Comparison of ENCODE assay signal across 10 cellular contexts in genomic region chr17:75392559-75392958, GRCh38. TPM values are rescaled to one million over a fixed set of nuclear protein-coding genes. Genes with fewer than 3 reads are reported as not detected.
A peak's percentile ranks its signal among the peaks of the same experiment; 100 is the strongest.
DNase-seq lines count a peak whose midpoint lies in the region; ATAC-seq and TF ChIP-seq lines count a peak whose summit lies in the region.
"Had no signal": no experiment of that assay in that cellular context is flagged by ENCODE, and none has a peak within 500 bp of the region (broad histone marks: within the 10 kb centered on the region; RNA-seq: fewer than 3 reads in every experiment).

No MANE protein-coding gene starts in this region.

- no peaks in the 10 kb centered on the region for H3K9me3 ChIP-seq in ES-I3 (ENCODE audit: control insufficient read depth, insufficient read depth, low read length)
- H3K9me3 ChIP-seq in T-helper 17 cell (ENCODE audit: control insufficient read depth, low read length, poor library complexity, severe bottlenecking) = no peaks in the 10 kb centered on the region
- H3K9me3 ChIP-seq in esophagus muscularis mucosa = no peaks in the 10 kb centered on the region
- H3K9me3 ChIP-seq: HAP-1 had no signal

- peak overlapping the region; percentile 82 to 90 (median 89) for H3K27ac ChIP-seq in esophagus muscularis mucosa (replicated peaks in 1 of 4)

- no peak for TF ChIP-seq POLR2A in esophagus muscularis mucosa (IDR thresholded peaks at IDR 0.05; ENCODE audit: low read depth)

- peak overlapping the region; percentile 61 to 76 (median 64) for H3K4me3 ChIP-seq in esophagus muscularis mucosa

- intact Hi-C loops in esophagus muscularis mucosa (cut with DNase I) (no loop called here), posterior vena cava (cut with DNase I) (no loop called here)

- H3K27me3 Mint-ChIP-seq in T-helper 17 cell = no peaks in the 10 kb centered on the region
- H3K27me3 Mint-ChIP-seq in progenitor cell of endocrine pancreas = no peaks in the 10 kb centered on the region

- H3K27me3 ChIP-seq in esophagus muscularis mucosa = no peaks in the 10 kb centered on the region

- DNase-seq in T-helper 17 cell (no peak), esophagus muscularis mucosa (ENCODE audit: extremely low spot score) (no peak), progenitor cell of endocrine pancreas (ENCODE audit: low spot score, unreplicated experiment) (no peak), posterior vena cava (ENCODE audit: low spot score) (no peak)
- DNase-seq: hippocampal formation, Kasumi-1 had no signal

- no peak for TF ChIP-seq CTCF in esophagus muscularis mucosa (IDR thresholded peaks at IDR 0.05)
- no peak for TF ChIP-seq CTCF in progenitor cell of endocrine pancreas (IDR thresholded peaks at IDR 0.05; ENCODE audit: unreplicated experiment)

- peak overlapping the region; percentile 84; the same call in 1 of the 2 replicates for H3K9ac ChIP-seq in ES-I3 (ENCODE audit: low read depth, low read length)

- H3K4me1 ChIP-seq in ES-I3 (ENCODE audit: insufficient read depth, low read length) (peaks cover 18% of the 10 kb centered on the region), esophagus muscularis mucosa (peaks cover 42 to 91% (median 84%) of the 10 kb centered on the region in 4 donors)

- H3K36me3 ChIP-seq in ES-I3 (ENCODE audit: insufficient read depth, low read length) (no peaks in the 10 kb centered on the region), esophagus muscularis mucosa (peaks cover 0 to 6% (median 0%) of the 10 kb centered on the region in 4 donors)

- H3K4me3 Mint-ChIP-seq in T-helper 17 cell (peak overlapping the region; percentile 97), progenitor cell of endocrine pancreas (ENCODE audit: low read depth) (peak overlapping the region; percentile 96)

- ATAC-seq in T-helper 17 cell (no peak), GM21619 (IDR thresholded peaks at IDR 0.05; ENCODE audit: unreplicated experiment) (no peak), HG02884 (IDR thresholded peaks at IDR 0.05; ENCODE audit: unreplicated experiment) (no peak)

- H3K27ac Mint-ChIP-seq in T-helper 17 cell = peak overlapping the region; percentile 91
- H3K27ac Mint-ChIP-seq in progenitor cell of endocrine pancreas = peak overlapping the region; percentile 96

- no peak for TF ChIP-seq EP300 in esophagus muscularis mucosa (IDR thresholded peaks at IDR 0.05)

- 28% methylated on average over 3 of the region's 3 CpGs for WGBS in esophagus muscularis mucosa

- peaks cover 68% of the 10 kb centered on the region for H3K4me1 Mint-ChIP-seq in T-helper 17 cell
- H3K4me1 Mint-ChIP-seq in progenitor cell of endocrine pancreas (ENCODE audit: low read depth) = peaks cover 46% of the 10 kb centered on the region

- no peaks in the 10 kb centered on the region for H3K9me3 Mint-ChIP-seq in progenitor cell of endocrine pancreas (ENCODE audit: low read depth)

- H3K36me3 Mint-ChIP-seq in T-helper 17 cell (ENCODE audit: low read depth) = peaks cover 6% of the 10 kb centered on the region
- peaks cover 9% of the 10 kb centered on the region for H3K36me3 Mint-ChIP-seq in progenitor cell of endocrine pancreas (ENCODE audit: insufficient read depth)

RNA-seq across cellular contexts. Expression of gene GRB2, which starts 12.9 kb away (rescaled TPM):
- total RNA-seq in T-helper 17 cell = 100 to 1,000 TPM; 112 to 117 TPM
- 100 to 1,000 TPM in 3 of 4 donors, 10 to 100 TPM in 1; 84.3 to 140 (median 113) TPM for total RNA-seq in esophagus muscularis mucosa
- 84.8 and 87.5 TPM in 2 replicates for total RNA-seq in progenitor cell of endocrine pancreas
- total RNA-seq in posterior vena cava = 10 to 100 TPM; 87.2 to 97.8 TPM
